In the genomic region with DNA sequence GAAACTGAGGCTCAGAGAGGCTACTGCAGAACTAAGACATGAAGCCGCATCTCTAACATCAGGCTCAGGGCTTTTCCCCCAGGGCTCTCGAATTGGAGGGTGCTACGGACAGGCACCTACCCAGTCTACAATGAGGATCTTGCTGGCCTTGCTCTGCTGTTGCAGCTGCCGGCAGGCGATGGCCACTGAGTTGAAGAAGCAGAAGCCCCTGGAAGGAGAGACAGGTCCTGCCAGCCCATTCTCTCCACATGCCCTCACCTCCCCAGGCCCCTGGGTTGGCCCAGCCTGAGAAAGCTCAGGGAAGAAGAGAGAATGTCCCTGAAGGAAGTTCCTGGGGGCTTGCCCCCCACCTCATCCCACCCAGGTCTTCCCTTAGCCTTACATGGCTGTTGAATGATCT, we compare ENCODE assay signal across 22 cellular contexts.
"Had no signal": no experiment of that assay in that cellular context is flagged by ENCODE, and none has a peak within 500 bp of the region (broad histone marks: within the 10 kb centered on the region; RNA-seq: fewer than 3 reads in every experiment).

No MANE protein-coding gene starts in this region.

- H3K27me3 ChIP-seq: adrenal gland, ascending aorta, brain microvascular endothelial cell, esophagus muscularis mucosa, gastroesophageal sphincter, neutrophil, ovary, transverse colon had no signal

- H3K9me3 Mint-ChIP-seq: activated T-helper 2 cell treated with anti-CD3 and anti-CD28 coated beads, Interferon-gamma antibody, Interleukin-2, Interleukin-4, amounts not matched to agents 10 μg/mL and 5 μg/mL and 100 μg/mL, durations not matched to agents 14 hours and 24 hours and 36 hours; nephron; T-helper 1 cell treated with Interleukin-12 subunit alpha and Interleukin-12 subunit beta and Interleukin-4 antibody, amounts not matched to agents 30 μg/mL and 1 μg/mL, for 36 hours had no signal

- FAIRE-seq: colon, urothelium cell line had no signal

- H3K27ac Mint-ChIP-seq: nephron; T-helper 1 cell treated with Interleukin-12 subunit alpha and Interleukin-12 subunit beta and Interleukin-4 antibody, amounts not matched to agents 30 μg/mL and 1 μg/mL, for 36 hours had no signal

- H3K36me3 ChIP-seq: ovary had no signal

- H3K4me3 ChIP-seq: adrenal gland, ascending aorta, esophagus muscularis mucosa, gastroesophageal sphincter, ovary, prostate gland, transverse colon had no signal

- H3K4me1 Mint-ChIP-seq: nephron had no signal

- H3K4me1 ChIP-seq: prostate gland, transverse colon had no signal

- H3K4me3 Mint-ChIP-seq: nephron; T-helper 1 cell treated with Interleukin-12 subunit alpha and Interleukin-12 subunit beta and Interleukin-4 antibody, amounts not matched to agents 30 μg/mL and 1 μg/mL, for 36 hours had no signal

- DNase-seq: activated CD4-positive, alpha-beta T cell treated with anti-CD3 and anti-CD28 coated beads, Interleukin-2, amount 50 U/mL, for 1 hour; activated naive CD4-positive, alpha-beta T cell treated with Interleukin-2 at 50 U/mL for 16 hours; adrenal gland; brain microvascular endothelial cell; central memory CD4-positive, alpha-beta T cell; effector memory CD4-positive, alpha-beta T cell; head of caudate nucleus; hypothalamus; mesenchymal stem cell; ovary; stimulated activated CD4-positive, alpha-beta T cell treated with anti-CD3 and anti-CD28 coated beads, Interleukin-4, amount 100 ng/mL, for 24 hours; transverse colon had no signal

- H3K9me3 ChIP-seq: adrenal gland, ascending aorta, esophagus muscularis mucosa, gastroesophageal sphincter, neutrophil, ovary, prostate gland, transverse colon had no signal

- H3K27ac ChIP-seq: ascending aorta, brain microvascular endothelial cell, neutrophil, ovary, prostate gland, transverse colon had no signal

- ATAC-seq: gastroesophageal sphincter had no signal
